In the genomic region with DNA sequence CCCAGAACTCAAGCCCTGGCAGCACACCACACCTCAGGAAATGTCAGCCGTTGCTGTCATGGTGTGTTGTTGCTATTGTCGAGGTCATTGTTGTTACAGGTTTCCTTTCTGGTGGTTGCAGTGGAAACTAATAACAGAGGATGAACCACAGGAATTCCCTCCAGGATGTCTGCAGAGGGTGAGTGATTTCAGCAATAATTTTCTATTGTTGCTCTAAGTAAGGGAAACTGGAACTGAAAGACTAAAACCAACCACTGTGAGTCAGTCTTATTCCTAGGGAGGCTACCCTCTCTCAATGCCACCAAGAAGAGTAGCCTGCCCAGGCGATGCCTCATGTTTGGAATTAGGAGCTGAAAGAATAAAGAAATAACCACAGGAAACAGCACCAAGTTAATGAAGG, we compare ENCODE assay signal across 8 cellular contexts.
A peak's percentile ranks its signal among the peaks of the same experiment; 100 is the strongest.
DNase-seq lines count a peak whose midpoint lies in the region; FAIRE-seq and TF ChIP-seq lines count a peak whose summit lies in the region.
"Not testable (repeated sequence)": the region's sequence is repeated elsewhere in the genome, so short reads cannot be mapped to it uniquely, and the experiment has no call there.

No MANE protein-coding gene starts in this region.

- H4K20me1 ChIP-seq in endothelial cell of umbilical vein (replicated peaks; ENCODE audit: control insufficient read depth, extremely low read depth, insufficient read depth, low read length); keratinocyte (ENCODE audit: control insufficient read depth, extremely low read depth, insufficient read depth, low read length): not testable (repeated sequence)

- TF ChIP-seq CTCF in endothelial cell of umbilical vein (IDR thresholded peaks at IDR 0.05; ENCODE audit: extremely low read depth in 1 of 2, insufficient read depth in 1 of 2, low read depth in 1 of 2, low read length in 2 of 2); keratinocyte (optimal IDR thresholded peaks at IDR 0.05 in 1 of 3, IDR thresholded peaks at IDR 0.05 in 1 of 3, conservative IDR thresholded peaks at IDR 0.05 in 1 of 3; ENCODE audit: extremely low read depth in 1 of 3, insufficient read depth in 2 of 3, low read length in 3 of 3): not testable (repeated sequence)

- not testable (repeated sequence) for H3K36me3 ChIP-seq in ACC112 (ENCODE audit: insufficient read depth, low read length); endothelial cell of umbilical vein (ENCODE audit: control insufficient read depth in 2 of 2, extremely low read depth in 1 of 2, insufficient read depth in 2 of 2, low read length in 2 of 2); keratinocyte (ENCODE audit: control insufficient read depth in 2 of 2, extremely low read depth in 1 of 2, insufficient read depth in 2 of 2, low read length in 2 of 2)

- not testable (repeated sequence) for H3K79me2 ChIP-seq in ACC112 (ENCODE audit: control insufficient read depth, insufficient read depth, low read length, unreplicated experiment); endothelial cell of umbilical vein (ENCODE audit: control insufficient read depth, insufficient read depth, low read length); keratinocyte (ENCODE audit: control insufficient read depth, insufficient read depth, low read length)

- not testable (repeated sequence) for TF ChIP-seq POLR2A in GM12891 (IDR thresholded peaks at IDR 0.05; ENCODE audit: low read depth, low read length); endothelial cell of umbilical vein (IDR thresholded peaks at IDR 0.05; ENCODE audit: low read depth, low read length)

- not testable (repeated sequence) for H3K27me3 ChIP-seq in ACC112 (ENCODE audit: insufficient read depth, low read length); endothelial cell of umbilical vein (ENCODE audit: control insufficient read depth in 2 of 2, insufficient read depth in 2 of 2, low read length in 2 of 2); keratinocyte (ENCODE audit: control insufficient read depth, extremely low read depth, insufficient read depth, low read length)

- peak overlapping the region; percentile 63 for H3K9ac ChIP-seq in endothelial cell of umbilical vein (replicated peaks; ENCODE audit: extremely low read depth, insufficient read depth, low read length)
- not testable (repeated sequence) for H3K9ac ChIP-seq in keratinocyte (ENCODE audit: control insufficient read depth, extremely low read depth, insufficient read depth, low read length)

- H3K4me2 ChIP-seq in endothelial cell of umbilical vein (ENCODE audit: insufficient read depth, low read length) (peak overlapping the region; percentile 21), keratinocyte (ENCODE audit: control insufficient read depth, extremely low read depth, insufficient read depth, low read depth, low read length) (peak overlapping the region; percentile 37)

- FAIRE-seq in GM12891 (lab: Jason Lieb, UNC) (peak; percentile 13), RCC 7860 (lab: Jason Lieb, UNC) (peak; percentile 78), endothelial cell of umbilical vein (lab: Jason Lieb, UNC) (peak; percentile 97), keratinocyte (lab: Jason Lieb, UNC) (peak; percentile 98)

- intact Hi-C loops in endothelial cell of umbilical vein (cut with micrococcal nuclease) = loop anchor here (1.0 to 5.0 kb wide), 3 partner anchors 11 to 112 kb away; no protein-coding TSS in a partner anchor

- POLR2A ChIA-PET in endothelial cell of umbilical vein (lab: Charles Lee) = not testable (repeated sequence)

- H3K27ac ChIP-seq in ACC112 (ENCODE audit: low read depth, low read length) (peak overlapping the region; percentile 39; the same call in 1 of the 2 replicates), endothelial cell of umbilical vein (ENCODE audit: insufficient read depth, low read depth, low read length) (peak overlapping the region; percentile 93)
- H3K27ac ChIP-seq in keratinocyte (ENCODE audit: control insufficient read depth, insufficient read depth, low read length) = not testable (repeated sequence)

- H2AFZ ChIP-seq in ACC112 (ENCODE audit: low read length, unreplicated experiment); keratinocyte (ENCODE audit: control insufficient read depth, low read length): not testable (repeated sequence)
- H2AFZ ChIP-seq in endothelial cell of umbilical vein (ENCODE audit: low read depth, low read length) = peak overlapping the region; percentile 28

- CTCF ChIA-PET in endothelial cell of umbilical vein (lab: Charles Lee) = interaction anchor here (1.0 kb wide), 1 partner anchor 83 kb away, joined by 3 read pairs; no protein-coding TSS in a partner anchor

- dilution Hi-C loops in endothelial cell of umbilical vein (cut with MboI; ENCODE audit: extremely low pct_ligation_motif_present, low sequenced_read_pairs); keratinocyte (cut with MboI; ENCODE audit: extremely low pct_ligation_motif_present, low sequenced_read_pairs): not testable (repeated sequence)

- H3K4me3 ChIP-seq in ACC112 (ENCODE audit: low read depth, low read length); endothelial cell of umbilical vein (replicated peaks in 1 of 3; ENCODE audit: insufficient read depth in 1 of 3, low read depth in 1 of 3, low read length in 3 of 3); keratinocyte (ENCODE audit: control insufficient read depth in 2 of 3, extremely low read depth in 1 of 3, insufficient read depth in 2 of 3, low read depth in 1 of 3, low read length in 3 of 3): not testable (repeated sequence)

- not testable (repeated sequence) for BruUV-seq in endothelial cell of umbilical vein (replicated peaks; lab: Mats Ljungman, UMichigan)

- not testable (repeated sequence) for DNase-seq in GM12891 (ENCODE audit: insufficient read length, low spot score)
- DNase-seq in HPDE6-E6E7 (ENCODE audit: extremely low spot score) (peak; percentile 21), RCC 7860 (ENCODE audit: low spot score) (peak; percentile 55), amniotic epithelial cell (ENCODE audit: low read depth) (peak; percentile 43), endothelial cell of umbilical vein (ENCODE audit: low read depth, low spot score) (peak; percentile 89), keratinocyte (ENCODE audit: low read depth, low spot score) (peak; percentile 28), renal cortical epithelial cell (ENCODE audit: low read depth) (peak; percentile 91)

- not testable (repeated sequence) for H3K4me1 ChIP-seq in ACC112 (ENCODE audit: control insufficient read depth, insufficient read depth, low read length, unreplicated experiment); keratinocyte (ENCODE audit: control insufficient read depth, extremely low read depth, insufficient read depth, low read length)
- peaks cover 13% of the 10 kb centered on the region for H3K4me1 ChIP-seq in endothelial cell of umbilical vein (ENCODE audit: control insufficient read depth, extremely low read depth, insufficient read depth, low read length)

- not testable (repeated sequence) for H3K9me1 ChIP-seq in endothelial cell of umbilical vein (replicated peaks; ENCODE audit: control insufficient read depth, extremely low read depth, insufficient read depth, low read length); keratinocyte (ENCODE audit: control insufficient read depth, extremely low read depth, insufficient read depth, low read length)

- not testable (repeated sequence) for H3K9me3 ChIP-seq in endothelial cell of umbilical vein (replicated peaks; ENCODE audit: control insufficient read depth, insufficient read depth, low read length); keratinocyte (ENCODE audit: control insufficient read depth, low read depth, low read length)

TF ChIP-seq in endothelial cell of umbilical vein, 7 proteins besides CTCF, POLR2A, EP300 and RAD21:
- TF ChIP-seq JUN (IDR thresholded peaks at IDR 0.05; ENCODE audit: borderline replicate concordance, insufficient read depth, insufficient read length, low read depth) (peak; percentile 49), GATA2 (IDR thresholded peaks at IDR 0.05; ENCODE audit: insufficient read depth, insufficient read length, low read depth, low read length) (peak; percentile 8), FOS (IDR thresholded peaks at IDR 0.05; ENCODE audit: borderline replicate concordance, insufficient read depth, low read length) (peak; percentile 64), POLR2AphosphoS5 (IDR thresholded peaks at IDR 0.05; ENCODE audit: insufficient read depth, low read depth, low read length) (peak; percentile 56)
